In the genomic region with DNA sequence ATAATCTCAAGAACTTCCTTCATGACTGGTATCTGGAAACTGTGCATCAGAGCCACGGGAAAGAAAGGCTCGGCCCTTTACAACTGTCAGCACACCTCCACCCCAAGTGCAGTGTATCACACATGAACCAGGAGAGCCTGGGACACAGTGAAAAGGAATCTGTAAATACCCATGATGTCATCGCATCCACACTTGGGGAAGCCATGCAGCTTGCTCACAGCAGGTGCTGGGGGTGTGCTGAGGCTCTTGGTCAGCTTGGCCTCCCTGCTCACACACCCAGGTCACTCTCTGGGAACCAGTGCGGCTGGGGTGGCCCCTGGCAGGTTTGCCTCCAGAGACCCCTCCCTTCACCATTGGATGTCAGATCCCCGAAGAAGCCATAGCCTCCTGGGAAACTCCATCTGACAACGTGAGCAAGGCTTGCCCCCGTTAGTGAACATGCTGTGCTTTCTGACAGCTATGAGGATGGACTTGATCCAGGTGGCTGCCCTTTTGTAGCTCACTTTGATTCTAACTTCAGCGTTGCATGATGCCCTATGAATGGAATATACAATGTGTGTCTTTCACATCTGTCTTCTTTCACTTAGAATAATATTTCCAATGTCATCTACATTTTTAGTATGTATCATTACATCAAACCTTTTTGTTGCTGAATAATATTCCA, we compare ENCODE assay signal across 11 cellular contexts. TPM values are rescaled to one million over a fixed set of nuclear protein-coding genes. Genes with fewer than 3 reads are reported as not detected.
A peak's percentile ranks its signal among the peaks of the same experiment; 100 is the strongest.
DNase-seq lines count a peak whose midpoint lies in the region; ATAC-seq, FAIRE-seq and TF ChIP-seq lines count a peak whose summit lies in the region.
"Not testable (repeated sequence)": the region's sequence is repeated elsewhere in the genome, so short reads cannot be mapped to it uniquely, and the experiment has no call there.
"Had no signal": no experiment of that assay in that cellular context is flagged by ENCODE, and none has a peak within 500 bp of the region (broad histone marks: within the 10 kb centered on the region; RNA-seq: fewer than 3 reads in every experiment).

No MANE protein-coding gene starts in this region.

- CTCF ChIA-PET in K562 (lab: Yijun Ruan, JAX; ENCODE audit: low intra/inter-chr PET ratio), result not testable (repeated sequence)

- not testable (repeated sequence) for H3K4me2 ChIP-seq in K562 (ENCODE audit: insufficient read depth, low read length)

- H3K27me3 ChIP-seq in K562 (ENCODE audit: control insufficient read depth in 2 of 2, insufficient read depth in 2 of 2, low read length in 2 of 2); heart right ventricle; psoas muscle (ENCODE audit: insufficient read depth in 3 of 3, low read length in 2 of 3): not testable (repeated sequence)

- H3K9me3 ChIP-seq in K562 (replicated peaks; ENCODE audit: control insufficient read depth, insufficient read depth, low read depth, low read length); heart right ventricle; psoas muscle: not testable (repeated sequence)

- POLR2A ChIA-PET in K562 (lab: Yijun Ruan, JAX), result not testable (repeated sequence)

- ATAC-seq in K562 (peak; percentile 62), Right ventricle myocardium superior (ENCODE audit: poor library complexity) (peak; percentile 85), heart right ventricle (peak in 7 of 8 donors; percentile 58 to 89 (median 71)), left ventricle myocardium superior (peak; percentile 99), left colon (peak; percentile 80), psoas muscle (peak; percentile 44 to 67 (median 64))

- not testable (repeated sequence) for H3K36me3 ChIP-seq in K562 (ENCODE audit: control insufficient read depth, insufficient read depth, low read length); heart right ventricle; psoas muscle (ENCODE audit: insufficient read depth in 1 of 2, low read depth in 1 of 2)

- H3K4me3 ChIP-seq in K562, heart right ventricle, psoas muscle: not testable (repeated sequence)

- H2AFZ ChIP-seq in K562 (ENCODE audit: low read depth, low read length), result not testable (repeated sequence)

- not testable (repeated sequence) for H3K27ac ChIP-seq in K562 (ENCODE audit: extremely low read depth, low read depth, low read length); heart right ventricle; psoas muscle

- not testable (repeated sequence) for TF ChIP-seq CTCF in K562 (IDR thresholded peaks at IDR 0.05 in 2 of 3, conservative IDR thresholded peaks at IDR 0.05 in 1 of 3; ENCODE audit: insufficient read depth in 2 of 3, low read depth in 1 of 3, low read length in 3 of 3); heart right ventricle (IDR thresholded peaks at IDR 0.05); psoas muscle (IDR thresholded peaks at IDR 0.05)

- DNase-seq in K562 (ENCODE audit: extremely low read depth in 1 of 4, low spot score in 3 of 4); Right ventricle myocardium superior; heart right ventricle; left colon; psoas muscle: not testable (repeated sequence)
- DNase-seq in left ventricle myocardium superior, result peak; percentile 28

- 6% methylated on average over 4 of the region's 8 CpGs for WGBS in K562 (ENCODE audit: insufficient coverage, low coverage, missing lambda C conversion rate)
- 55 to 59% methylated on average over 7 of the region's 8 CpGs for WGBS in heart right ventricle, 2 donors
- 53 to 78% (median 61%) methylated on average over 6 to 7 of the region's 8 CpGs for WGBS in psoas muscle, 3 donors

- BruUV-seq in K562 (replicated peaks; lab: Mats Ljungman, UMichigan), result not testable (repeated sequence)

- intact Hi-C loops in K562 (cut with micrococcal nuclease); Right ventricle myocardium superior (cut with DNase I); heart right ventricle (cut with DNase I); left ventricle myocardium superior (cut with micrococcal nuclease); left colon (cut with DNase I, micrococcal nuclease); psoas muscle (cut with DNase I): not testable (repeated sequence)

- H3K9ac ChIP-seq in K562 (ENCODE audit: insufficient read depth in 1 of 2, low read depth in 2 of 2, low read length in 2 of 2), result not testable (repeated sequence)

- TF ChIP-seq POLR2A in K562 (conservative IDR thresholded peaks at IDR 0.05), result not testable (repeated sequence)

- not testable (repeated sequence) for H3K79me2 ChIP-seq in K562 (ENCODE audit: control insufficient read depth, insufficient read depth, low read length)

- in situ Hi-C loops in K562 (cut with MboI), result not testable (repeated sequence)

- FAIRE-seq in K562 (lab: Jason Lieb, UNC), result not testable (repeated sequence)

- not testable (repeated sequence) for TF ChIP-seq RAD21 in K562 (CRISPR knock-in tag; conservative IDR thresholded peaks at IDR 0.05 in 1 of 2, IDR thresholded peaks at IDR 0.05 in 1 of 2)

- not testable (repeated sequence) for H4K20me1 ChIP-seq in K562 (replicated peaks; ENCODE audit: control insufficient read depth, insufficient read depth, low read length)

- not testable (repeated sequence) for H3K4me1 ChIP-seq in K562 (replicated peaks in 1 of 2; ENCODE audit: control insufficient read depth in 2 of 2, insufficient read depth in 2 of 2, low read length in 2 of 2); heart right ventricle; psoas muscle

- not testable (repeated sequence) for TF ChIP-seq EP300 in K562 (IDR thresholded peaks at IDR 0.05; ENCODE audit: low read length)

- not testable (repeated sequence) for H3K9me1 ChIP-seq in K562 (ENCODE audit: control insufficient read depth, insufficient read depth, low read length)

RNA-seq across cellular contexts. Expression of a gene that starts 26.8 kb away (rescaled TPM):
- total RNA-seq in K562 (2011; cell fraction: chromatin; rRNA removed; ENCODE audit: low replicate concordance), result 0.12 TPM in 1 of 2 replicates, not detected in the other
- not detected in 2 replicates for total RNA-seq in K562 (2011; cell fraction: nucleolus; rRNA removed)
- total RNA-seq in K562 (2011; cell fraction: nucleoplasm; rRNA removed), result 0.15 TPM in 1 of 2 replicates, not detected in the other
- 0.05 TPM in 1 of 2 replicates, not detected in the other for total RNA-seq in K562 (2014; rRNA removed)
- total RNA-seq in K562 (2014; rRNA removed; fragmentation: Illumina TruSeq; extraction: Trizol), result 0.07 and 0.16 TPM in 2 replicates
- total RNA-seq in K562 (2015; rRNA removed; fragmentation: Illumina TruSeq; extraction: Trizol), result 0.11 TPM in 1 of 2 replicates, not detected in the other
- 0.09 and 0.20 TPM in 2 replicates for total RNA-seq in K562 (2021)
- polyA plus RNA-seq in K562 (2011; rRNA removed), result 0.05 TPM in 1 of 2 replicates, not detected in the other
- 0.01 TPM in 1 of 2 replicates, not detected in the other for polyA plus RNA-seq in K562 (2011; cell fraction: cytosol; rRNA removed)
- polyA plus RNA-seq in K562 (2011; cell fraction: nucleus; rRNA removed), result 0.06 TPM in 1 of 2 replicates, not detected in the other
- 0.04 and 0.08 TPM in 2 replicates for polyA plus RNA-seq in K562 (2012)
- 0.04 and 0.18 TPM in 2 replicates for polyA plus RNA-seq in K562 (2014; fragmentation: Illumina TruSeq; extraction: Trizol)
- not detected for polyA plus RNA-seq in K562 (2014; fragmentation: Nextera tagmentation; extraction: Ambion mirVana)
- 0.08 TPM in 1 of 2 replicates, not detected in the other for polyA plus RNA-seq in K562 (2014; rRNA removed)
- polyA minus RNA-seq in K562 (2011; rRNA and poly(A)+ RNA removed), result not detected in 2 replicates
- not detected in 2 replicates for polyA minus RNA-seq in K562 (2011; cell fraction: cytosol; rRNA and poly(A)+ RNA removed)
- polyA minus RNA-seq in K562 (2011; cell fraction: nucleus; rRNA and poly(A)+ RNA removed), result 0.13 and 0.22 TPM in 2 replicates
- total RNA-seq in Right ventricle myocardium superior, result not detected
- under 1 TPM in 3 of 10 donors, not detected in 7; 0.09 to 0.24 (median 0.10) TPM for total RNA-seq in heart right ventricle
- under 1 TPM in 1 of 2 donors, not detected in 1; 0.28 TPM for polyA plus RNA-seq in heart right ventricle
- 0.10 TPM for total RNA-seq in left ventricle myocardium superior
- under 1 TPM in 1 of 2 donors, not detected in 1; 0.45 TPM for total RNA-seq in left colon
- total RNA-seq in psoas muscle, result under 1 TPM in 1 of 4 donors, not detected in 3; 0.30 TPM
- polyA plus RNA-seq in psoas muscle, result under 1 TPM; 0.01 to 0.12 (median 0.11) TPM
- total RNA-seq: CD4-positive, CD25-positive, alpha-beta regulatory T cell; G401 had no signal
- polyA plus RNA-seq: CD14-positive monocyte; CD4-positive, alpha-beta memory T cell; CD8-positive, alpha-beta memory T cell had no signal
